Comparison of ENCODE assay signal across 1 cellular context in the genomic region with DNA sequence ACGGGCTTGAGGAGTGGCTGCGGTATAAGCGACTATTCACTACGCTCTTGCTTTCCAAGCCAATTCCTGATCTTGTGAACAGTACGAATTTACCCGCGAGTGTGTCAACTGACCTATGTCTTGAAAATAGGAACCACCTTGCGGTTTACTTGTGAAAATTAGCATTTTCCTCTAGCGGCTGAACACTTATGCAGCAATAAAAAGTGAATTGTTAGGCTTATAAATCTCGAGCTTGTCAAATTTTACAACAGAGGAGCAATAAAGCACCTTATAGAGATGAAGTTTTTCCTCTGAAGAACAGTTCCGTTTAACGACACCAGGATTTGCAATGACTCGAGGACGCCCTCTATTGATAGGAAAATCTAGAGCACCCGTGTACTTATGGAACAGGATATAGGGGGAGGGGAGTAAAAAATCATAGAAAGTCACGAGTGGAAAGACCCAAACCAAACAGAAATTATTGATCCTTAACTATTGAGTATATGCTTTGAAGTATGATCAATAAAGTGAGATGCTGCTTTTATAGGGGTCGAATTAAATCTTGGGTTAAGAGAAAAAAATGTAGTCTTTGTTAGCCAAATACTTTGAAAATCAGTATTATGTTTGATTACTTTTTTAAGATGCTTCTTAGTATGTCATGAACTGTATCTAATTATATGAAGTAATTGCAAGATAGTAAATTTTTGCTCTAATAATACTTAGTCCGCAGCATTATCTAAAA.
TF ChIP-seq lines count a peak whose summit lies in the region.

No MANE protein-coding gene starts in this region.

TF ChIP-seq in HEK293, 187 proteins besides CTCF, POLR2A, EP300 and RAD21 (continued from another document and continues in another):
- TF ChIP-seq, protein P1, sequence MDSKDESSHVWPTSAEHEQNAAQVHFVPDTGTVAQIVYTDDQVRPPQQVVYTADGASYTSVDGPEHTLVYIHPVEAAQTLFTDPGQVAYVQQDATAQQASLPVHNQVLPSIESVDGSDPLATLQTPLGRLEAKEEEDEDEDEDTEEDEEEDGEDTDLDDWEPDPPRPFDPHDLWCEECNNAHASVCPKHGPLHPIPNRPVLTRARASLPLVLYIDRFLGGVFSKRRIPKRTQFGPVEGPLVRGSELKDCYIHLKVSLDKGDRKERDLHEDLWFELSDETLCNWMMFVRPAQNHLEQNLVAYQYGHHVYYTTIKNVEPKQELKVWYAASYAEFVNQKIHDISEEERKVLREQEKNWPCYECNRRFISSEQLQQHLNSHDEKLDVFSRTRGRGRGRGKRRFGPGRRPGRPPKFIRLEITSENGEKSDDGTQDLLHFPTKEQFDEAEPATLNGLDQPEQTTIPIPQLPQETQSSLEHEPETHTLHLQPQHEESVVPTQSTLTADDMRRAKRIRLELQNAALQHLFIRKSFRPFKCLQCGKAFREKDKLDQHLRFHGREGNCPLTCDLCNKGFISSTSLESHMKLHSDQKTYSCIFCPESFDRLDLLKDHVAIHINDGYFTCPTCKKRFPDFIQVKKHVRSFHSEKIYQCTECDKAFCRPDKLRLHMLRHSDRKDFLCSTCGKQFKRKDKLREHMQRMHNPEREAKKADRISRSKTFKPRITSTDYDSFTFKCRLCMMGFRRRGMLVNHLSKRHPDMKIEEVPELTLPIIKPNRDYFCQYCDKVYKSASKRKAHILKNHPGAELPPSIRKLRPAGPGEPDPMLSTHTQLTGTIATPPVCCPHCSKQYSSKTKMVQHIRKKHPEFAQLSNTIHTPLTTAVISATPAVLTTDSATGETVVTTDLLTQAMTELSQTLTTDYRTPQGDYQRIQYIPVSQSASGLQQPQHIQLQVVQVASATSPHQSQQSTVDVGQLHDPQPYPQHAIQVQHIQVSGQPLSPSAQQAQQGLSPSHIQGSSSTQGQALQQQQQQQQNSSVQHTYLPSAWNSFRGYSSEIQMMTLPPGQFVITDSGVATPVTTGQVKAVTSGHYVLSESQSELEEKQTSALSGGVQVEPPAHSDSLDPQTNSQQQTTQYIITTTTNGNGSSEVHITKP (tag by site-specific recombination; IDR thresholded peaks at IDR 0.05), result peak; percentile 59
- no peak for TF ChIP-seq YY2 (tag by site-specific recombination; IDR thresholded peaks at IDR 0.05)
- no peak for TF ChIP-seq ZNF529 (tag by site-specific recombination; IDR thresholded peaks at IDR 0.05; ENCODE audit: insufficient replicate concordance)
- TF ChIP-seq, protein P2, sequence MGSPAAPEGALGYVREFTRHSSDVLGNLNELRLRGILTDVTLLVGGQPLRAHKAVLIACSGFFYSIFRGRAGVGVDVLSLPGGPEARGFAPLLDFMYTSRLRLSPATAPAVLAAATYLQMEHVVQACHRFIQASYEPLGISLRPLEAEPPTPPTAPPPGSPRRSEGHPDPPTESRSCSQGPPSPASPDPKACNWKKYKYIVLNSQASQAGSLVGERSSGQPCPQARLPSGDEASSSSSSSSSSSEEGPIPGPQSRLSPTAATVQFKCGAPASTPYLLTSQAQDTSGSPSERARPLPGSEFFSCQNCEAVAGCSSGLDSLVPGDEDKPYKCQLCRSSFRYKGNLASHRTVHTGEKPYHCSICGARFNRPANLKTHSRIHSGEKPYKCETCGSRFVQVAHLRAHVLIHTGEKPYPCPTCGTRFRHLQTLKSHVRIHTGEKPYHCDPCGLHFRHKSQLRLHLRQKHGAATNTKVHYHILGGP (tag by site-specific recombination; IDR thresholded peaks at IDR 0.05), result no peak
- TF ChIP-seq, protein P3, sequence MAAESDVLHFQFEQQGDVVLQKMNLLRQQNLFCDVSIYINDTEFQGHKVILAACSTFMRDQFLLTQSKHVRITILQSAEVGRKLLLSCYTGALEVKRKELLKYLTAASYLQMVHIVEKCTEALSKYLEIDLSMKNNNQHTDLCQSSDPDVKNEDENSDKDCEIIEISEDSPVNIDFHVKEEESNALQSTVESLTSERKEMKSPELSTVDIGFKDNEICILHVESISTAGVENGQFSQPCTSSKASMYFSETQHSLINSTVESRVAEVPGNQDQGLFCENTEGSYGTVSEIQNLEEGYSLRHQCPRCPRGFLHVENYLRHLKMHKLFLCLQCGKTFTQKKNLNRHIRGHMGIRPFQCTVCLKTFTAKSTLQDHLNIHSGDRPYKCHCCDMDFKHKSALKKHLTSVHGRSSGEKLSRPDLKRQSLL (tag by site-specific recombination; IDR thresholded peaks at IDR 0.05), result peak; percentile 29; the same call in 1 of the 2 replicates
- TF ChIP-seq SCRT2 (tag by site-specific recombination; IDR thresholded peaks at IDR 0.05), result no peak
- TF ChIP-seq ZNF155 (tag by site-specific recombination; IDR thresholded peaks at IDR 0.05), result no peak
- no peak for TF ChIP-seq ZNF121 (tag by site-specific recombination; IDR thresholded peaks at IDR 0.05)
- TF ChIP-seq ZNF354C (tag by site-specific recombination; IDR thresholded peaks at IDR 0.05; ENCODE audit: borderline replicate concordance, low read depth), result no peak
- no peak for TF ChIP-seq ZNF266 (tag by site-specific recombination; IDR thresholded peaks at IDR 0.05; ENCODE audit: low read depth)
- TF ChIP-seq ZNF548 (tag by site-specific recombination; IDR thresholded peaks at IDR 0.05), result no peak
- TF ChIP-seq KLF16 (tag by site-specific recombination; IDR thresholded peaks at IDR 0.05), result no peak
- TF ChIP-seq, protein P4, sequence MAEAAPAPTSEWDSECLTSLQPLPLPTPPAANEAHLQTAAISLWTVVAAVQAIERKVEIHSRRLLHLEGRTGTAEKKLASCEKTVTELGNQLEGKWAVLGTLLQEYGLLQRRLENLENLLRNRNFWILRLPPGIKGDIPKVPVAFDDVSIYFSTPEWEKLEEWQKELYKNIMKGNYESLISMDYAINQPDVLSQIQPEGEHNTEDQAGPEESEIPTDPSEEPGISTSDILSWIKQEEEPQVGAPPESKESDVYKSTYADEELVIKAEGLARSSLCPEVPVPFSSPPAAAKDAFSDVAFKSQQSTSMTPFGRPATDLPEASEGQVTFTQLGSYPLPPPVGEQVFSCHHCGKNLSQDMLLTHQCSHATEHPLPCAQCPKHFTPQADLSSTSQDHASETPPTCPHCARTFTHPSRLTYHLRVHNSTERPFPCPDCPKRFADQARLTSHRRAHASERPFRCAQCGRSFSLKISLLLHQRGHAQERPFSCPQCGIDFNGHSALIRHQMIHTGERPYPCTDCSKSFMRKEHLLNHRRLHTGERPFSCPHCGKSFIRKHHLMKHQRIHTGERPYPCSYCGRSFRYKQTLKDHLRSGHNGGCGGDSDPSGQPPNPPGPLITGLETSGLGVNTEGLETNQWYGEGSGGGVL (tag by site-specific recombination; IDR thresholded peaks at IDR 0.05), result no peak
- TF ChIP-seq, protein P5, sequence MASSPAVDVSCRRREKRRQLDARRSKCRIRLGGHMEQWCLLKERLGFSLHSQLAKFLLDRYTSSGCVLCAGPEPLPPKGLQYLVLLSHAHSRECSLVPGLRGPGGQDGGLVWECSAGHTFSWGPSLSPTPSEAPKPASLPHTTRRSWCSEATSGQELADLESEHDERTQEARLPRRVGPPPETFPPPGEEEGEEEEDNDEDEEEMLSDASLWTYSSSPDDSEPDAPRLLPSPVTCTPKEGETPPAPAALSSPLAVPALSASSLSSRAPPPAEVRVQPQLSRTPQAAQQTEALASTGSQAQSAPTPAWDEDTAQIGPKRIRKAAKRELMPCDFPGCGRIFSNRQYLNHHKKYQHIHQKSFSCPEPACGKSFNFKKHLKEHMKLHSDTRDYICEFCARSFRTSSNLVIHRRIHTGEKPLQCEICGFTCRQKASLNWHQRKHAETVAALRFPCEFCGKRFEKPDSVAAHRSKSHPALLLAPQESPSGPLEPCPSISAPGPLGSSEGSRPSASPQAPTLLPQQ (tag by site-specific recombination; IDR thresholded peaks at IDR 0.05), result peak; percentile 11; the same call in 1 of the 2 replicates
- TF ChIP-seq ZNF140 (tag by site-specific recombination; IDR thresholded peaks at IDR 0.05), result no peak
- TF ChIP-seq ZNF600 (tag by site-specific recombination; IDR thresholded peaks at IDR 0.05), result peak; percentile 54; the same call in 1 of the 2 replicates
- TF ChIP-seq ZNF660 (tag by site-specific recombination; IDR thresholded peaks at IDR 0.05), result peak; percentile 72; the same call in 1 of the 2 replicates
- no peak for TF ChIP-seq ZFP3 (tag by site-specific recombination; IDR thresholded peaks at IDR 0.05; ENCODE audit: low read depth)
- no peak for TF ChIP-seq HOXD13 (CRISPR knock-in tag; IDR thresholded peaks at IDR 0.05; ENCODE audit: borderline replicate concordance)
- TF ChIP-seq, protein P6, sequence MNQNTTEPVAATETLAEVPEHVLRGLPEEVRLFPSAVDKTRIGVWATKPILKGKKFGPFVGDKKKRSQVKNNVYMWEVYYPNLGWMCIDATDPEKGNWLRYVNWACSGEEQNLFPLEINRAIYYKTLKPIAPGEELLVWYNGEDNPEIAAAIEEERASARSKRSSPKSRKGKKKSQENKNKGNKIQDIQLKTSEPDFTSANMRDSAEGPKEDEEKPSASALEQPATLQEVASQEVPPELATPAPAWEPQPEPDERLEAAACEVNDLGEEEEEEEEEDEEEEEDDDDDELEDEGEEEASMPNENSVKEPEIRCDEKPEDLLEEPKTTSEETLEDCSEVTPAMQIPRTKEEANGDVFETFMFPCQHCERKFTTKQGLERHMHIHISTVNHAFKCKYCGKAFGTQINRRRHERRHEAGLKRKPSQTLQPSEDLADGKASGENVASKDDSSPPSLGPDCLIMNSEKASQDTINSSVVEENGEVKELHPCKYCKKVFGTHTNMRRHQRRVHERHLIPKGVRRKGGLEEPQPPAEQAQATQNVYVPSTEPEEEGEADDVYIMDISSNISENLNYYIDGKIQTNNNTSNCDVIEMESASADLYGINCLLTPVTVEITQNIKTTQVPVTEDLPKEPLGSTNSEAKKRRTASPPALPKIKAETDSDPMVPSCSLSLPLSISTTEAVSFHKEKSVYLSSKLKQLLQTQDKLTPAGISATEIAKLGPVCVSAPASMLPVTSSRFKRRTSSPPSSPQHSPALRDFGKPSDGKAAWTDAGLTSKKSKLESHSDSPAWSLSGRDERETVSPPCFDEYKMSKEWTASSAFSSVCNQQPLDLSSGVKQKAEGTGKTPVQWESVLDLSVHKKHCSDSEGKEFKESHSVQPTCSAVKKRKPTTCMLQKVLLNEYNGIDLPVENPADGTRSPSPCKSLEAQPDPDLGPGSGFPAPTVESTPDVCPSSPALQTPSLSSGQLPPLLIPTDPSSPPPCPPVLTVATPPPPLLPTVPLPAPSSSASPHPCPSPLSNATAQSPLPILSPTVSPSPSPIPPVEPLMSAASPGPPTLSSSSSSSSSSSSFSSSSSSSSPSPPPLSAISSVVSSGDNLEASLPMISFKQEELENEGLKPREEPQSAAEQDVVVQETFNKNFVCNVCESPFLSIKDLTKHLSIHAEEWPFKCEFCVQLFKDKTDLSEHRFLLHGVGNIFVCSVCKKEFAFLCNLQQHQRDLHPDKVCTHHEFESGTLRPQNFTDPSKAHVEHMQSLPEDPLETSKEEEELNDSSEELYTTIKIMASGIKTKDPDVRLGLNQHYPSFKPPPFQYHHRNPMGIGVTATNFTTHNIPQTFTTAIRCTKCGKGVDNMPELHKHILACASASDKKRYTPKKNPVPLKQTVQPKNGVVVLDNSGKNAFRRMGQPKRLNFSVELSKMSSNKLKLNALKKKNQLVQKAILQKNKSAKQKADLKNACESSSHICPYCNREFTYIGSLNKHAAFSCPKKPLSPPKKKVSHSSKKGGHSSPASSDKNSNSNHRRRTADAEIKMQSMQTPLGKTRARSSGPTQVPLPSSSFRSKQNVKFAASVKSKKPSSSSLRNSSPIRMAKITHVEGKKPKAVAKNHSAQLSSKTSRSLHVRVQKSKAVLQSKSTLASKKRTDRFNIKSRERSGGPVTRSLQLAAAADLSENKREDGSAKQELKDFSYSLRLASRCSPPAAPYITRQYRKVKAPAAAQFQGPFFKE (tag by site-specific recombination; IDR thresholded peaks at IDR 0.05; ENCODE audit: borderline replicate concordance), result no peak
- TF ChIP-seq, protein P7, sequence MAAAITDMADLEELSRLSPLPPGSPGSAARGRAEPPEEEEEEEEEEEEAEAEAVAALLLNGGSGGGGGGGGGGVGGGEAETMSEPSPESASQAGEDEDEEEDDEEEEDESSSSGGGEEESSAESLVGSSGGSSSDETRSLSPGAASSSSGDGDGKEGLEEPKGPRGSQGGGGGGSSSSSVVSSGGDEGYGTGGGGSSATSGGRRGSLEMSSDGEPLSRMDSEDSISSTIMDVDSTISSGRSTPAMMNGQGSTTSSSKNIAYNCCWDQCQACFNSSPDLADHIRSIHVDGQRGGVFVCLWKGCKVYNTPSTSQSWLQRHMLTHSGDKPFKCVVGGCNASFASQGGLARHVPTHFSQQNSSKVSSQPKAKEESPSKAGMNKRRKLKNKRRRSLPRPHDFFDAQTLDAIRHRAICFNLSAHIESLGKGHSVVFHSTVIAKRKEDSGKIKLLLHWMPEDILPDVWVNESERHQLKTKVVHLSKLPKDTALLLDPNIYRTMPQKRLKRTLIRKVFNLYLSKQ (tag by site-specific recombination; IDR thresholded peaks at IDR 0.05; ENCODE audit: borderline replicate concordance), result no peak
- TF ChIP-seq ZBTB17 (tag by site-specific recombination; IDR thresholded peaks at IDR 0.05), result no peak
- no peak for TF ChIP-seq ZNF239 (tag by site-specific recombination; IDR thresholded peaks at IDR 0.05)
- no peak for TF ChIP-seq ZNF133 (tag by site-specific recombination; IDR thresholded peaks at IDR 0.05)
- 0 out of 2 replicates have a peak, but pooled peaks have one; percentile 26 for TF ChIP-seq ZBTB1 (tag by site-specific recombination; IDR thresholded peaks at IDR 0.05)
- no peak for TF ChIP-seq ZNF132 (tag by site-specific recombination; IDR thresholded peaks at IDR 0.05; ENCODE audit: borderline replicate concordance)
- peak; percentile 66 for TF ChIP-seq ZNF654 (tag by site-specific recombination; IDR thresholded peaks at IDR 0.05; ENCODE audit: low read depth)
- TF ChIP-seq ZNF223 (tag by site-specific recombination; IDR thresholded peaks at IDR 0.05), result no peak
- no peak for TF ChIP-seq ZNF169 (tag by site-specific recombination; IDR thresholded peaks at IDR 0.05)
- no peak for TF ChIP-seq YY1 (tag by site-specific recombination; IDR thresholded peaks at IDR 0.05)
- no peak for TF ChIP-seq GLIS2 (tag by site-specific recombination; IDR thresholded peaks at IDR 0.05)
- no peak for TF ChIP-seq ZNF791 (tag by site-specific recombination; IDR thresholded peaks at IDR 0.05)
- no peak for TF ChIP-seq ZNF596 (tag by site-specific recombination; IDR thresholded peaks at IDR 0.05)
- TF ChIP-seq, protein P8, sequence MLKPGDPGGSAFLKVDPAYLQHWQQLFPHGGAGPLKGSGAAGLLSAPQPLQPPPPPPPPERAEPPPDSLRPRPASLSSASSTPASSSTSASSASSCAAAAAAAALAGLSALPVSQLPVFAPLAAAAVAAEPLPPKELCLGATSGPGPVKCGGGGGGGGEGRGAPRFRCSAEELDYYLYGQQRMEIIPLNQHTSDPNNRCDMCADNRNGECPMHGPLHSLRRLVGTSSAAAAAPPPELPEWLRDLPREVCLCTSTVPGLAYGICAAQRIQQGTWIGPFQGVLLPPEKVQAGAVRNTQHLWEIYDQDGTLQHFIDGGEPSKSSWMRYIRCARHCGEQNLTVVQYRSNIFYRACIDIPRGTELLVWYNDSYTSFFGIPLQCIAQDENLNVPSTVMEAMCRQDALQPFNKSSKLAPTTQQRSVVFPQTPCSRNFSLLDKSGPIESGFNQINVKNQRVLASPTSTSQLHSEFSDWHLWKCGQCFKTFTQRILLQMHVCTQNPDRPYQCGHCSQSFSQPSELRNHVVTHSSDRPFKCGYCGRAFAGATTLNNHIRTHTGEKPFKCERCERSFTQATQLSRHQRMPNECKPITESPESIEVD (tag by site-specific recombination; IDR thresholded peaks at IDR 0.05), result peak; percentile 100
- 0 out of 2 replicates have a peak, but pooled peaks have one; percentile 47 for TF ChIP-seq ZNF10 (tag by site-specific recombination; IDR thresholded peaks at IDR 0.05)
- TF ChIP-seq MZF1 (tag by site-specific recombination; IDR thresholded peaks at IDR 0.05; ENCODE audit: borderline replicate concordance), result peak; percentile 22; the same call in 1 of the 2 replicates
- TF ChIP-seq ZNF558 (tag by site-specific recombination; IDR thresholded peaks at IDR 0.05), result 0 out of 2 replicates have a peak, but pooled peaks have one; percentile 18
- 0 out of 2 replicates have a peak, but pooled peaks have one; percentile 36 for TF ChIP-seq ZNF664 (tag by site-specific recombination; IDR thresholded peaks at IDR 0.05)
